Comparison of ENCODE assay signal across 8 cellular contexts in the genomic region with DNA sequence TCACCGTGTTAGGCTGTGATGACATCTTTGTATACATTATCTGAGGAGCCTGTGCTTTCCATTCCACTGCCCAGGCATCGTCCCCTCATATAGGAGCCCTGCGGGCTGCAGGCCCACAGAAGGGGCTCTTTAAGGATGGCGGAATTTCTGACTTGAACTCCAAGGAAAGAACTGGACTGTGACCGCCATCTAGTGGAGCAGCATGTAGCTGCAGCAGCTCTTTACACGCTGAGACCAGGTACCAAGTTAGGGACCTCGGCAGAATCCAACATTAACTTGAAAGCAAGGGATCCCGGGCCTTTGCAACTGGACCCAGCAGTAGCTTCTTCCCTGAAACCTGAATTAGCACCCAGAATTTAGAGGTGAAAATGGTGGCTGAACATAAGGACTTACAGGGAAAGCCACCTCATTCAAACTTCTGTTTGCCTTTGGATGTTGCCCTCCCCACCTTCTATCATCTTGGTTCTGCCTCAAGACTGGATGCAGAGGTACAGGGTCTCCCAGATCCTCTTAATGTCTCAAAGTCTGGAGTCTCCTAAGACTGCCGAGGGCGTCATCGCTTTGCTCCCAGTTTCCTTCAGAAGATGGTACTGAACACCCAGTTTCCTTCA.
A peak's percentile ranks its signal among the peaks of the same experiment; 100 is the strongest.
DNase-seq lines count a peak whose midpoint lies in the region; ATAC-seq and TF ChIP-seq lines count a peak whose summit lies in the region.

No MANE protein-coding gene starts in this region.

- no peaks in the 10 kb centered on the region for H3K9me2 ChIP-seq in MM.1S (replicated peaks; ENCODE audit: insufficient read depth, low read length)

- peak; percentile 61 for DNase-seq in activated CD4-positive, alpha-beta T cell treated with anti-CD3 and anti-CD28 coated beads for 48 hours
- DNase-seq in activated CD4-positive, alpha-beta T cell treated with anti-CD3 and anti-CD28 coated beads for 4 hours: no peak
- DNase-seq in MM.1S (peak; percentile 57), SHP77 (lab: John Stamatoyannopoulos, UW) (peak; percentile 67 to 74), dermis blood vessel endothelial cell (peak; percentile 82), lower lobe of right lung (no peak), testis (peak; percentile 84)

- no peak overlapping the region for H3K9ac ChIP-seq in MM.1S (ENCODE audit: low read length)

- H3K9me3 ChIP-seq in MM.1S (replicated peaks; ENCODE audit: insufficient read depth, low read length) (no peaks in the 10 kb centered on the region), lower lobe of right lung (no peaks in the 10 kb centered on the region), testis (no peaks in the 10 kb centered on the region)

- ATAC-seq in lower lobe of right lung (peak; percentile 73 to 77), HG02678 (IDR thresholded peaks at IDR 0.05; ENCODE audit: unreplicated experiment) (no peak)

- H3K36me3 ChIP-seq in MM.1S (replicated peaks; ENCODE audit: insufficient read depth, low read length) (no peaks in the 10 kb centered on the region), lower lobe of right lung (no peaks in the 10 kb centered on the region), testis (ENCODE audit: low read depth, missing control alignments) (no peaks in the 10 kb centered on the region)

- no peaks in the 10 kb centered on the region for H3F3A ChIP-seq in MM.1S (ENCODE audit: insufficient read depth, low read length)

- peaks cover 57% of the 10 kb centered on the region for H3K27me3 ChIP-seq in MM.1S (replicated peaks; ENCODE audit: insufficient read depth, low read length)
- peaks cover 18% of the 10 kb centered on the region for H3K27me3 ChIP-seq in lower lobe of right lung (ENCODE audit: low read depth)
- H3K27me3 ChIP-seq in testis: no peaks in the 10 kb centered on the region

- no peaks in the 10 kb centered on the region for H4K20me1 ChIP-seq in MM.1S (ENCODE audit: insufficient read depth, low read length)

- peaks cover 5% of the 10 kb centered on the region; the same call in 1 of the 2 replicates for H3K4me1 ChIP-seq in MM.1S (ENCODE audit: low read length)
- H3K4me1 ChIP-seq in lower lobe of right lung: no peaks in the 10 kb centered on the region
- peaks cover 4% of the 10 kb centered on the region for H3K4me1 ChIP-seq in testis

- H3K4me3 ChIP-seq in MM.1S (ENCODE audit: low read length) (no peak overlapping the region), lower lobe of right lung (no peak overlapping the region), testis (no peak overlapping the region)

- TF ChIP-seq POLR2A in testis (IDR thresholded peaks at IDR 0.05): no peak

- no peak overlapping the region for H3K27ac ChIP-seq in MM.1S (ENCODE audit: low read length)
- H3K27ac ChIP-seq in lower lobe of right lung: no peak overlapping the region
- no peak overlapping the region for H3K27ac ChIP-seq in testis

- TF ChIP-seq CTCF in MM.1S (IDR thresholded peaks at IDR 0.05; ENCODE audit: low read length) (peak; percentile 78), lower lobe of right lung (IDR thresholded peaks at IDR 0.05) (peak; percentile 91), testis (IDR thresholded peaks at IDR 0.05) (peak; percentile 51 to 91 (median 82))

- no peak overlapping the region for H2AFZ ChIP-seq in MM.1S (ENCODE audit: low read length)

- 29 to 31% methylated on average over 10 to 11 of the region's 11 CpGs for WGBS in testis, 2 donors

- H3K4me2 ChIP-seq in MM.1S (ENCODE audit: low read depth, low read length): no peak overlapping the region

- no peaks in the 10 kb centered on the region for H3K79me2 ChIP-seq in MM.1S (ENCODE audit: low read length)

- intact Hi-C loops in lower lobe of right lung (cut with DNase I) (no loop called here), testis (cut with DNase I; ENCODE audit: low total_unique reads) (no loop called here)

Comparison
In these comparisons a context has a peak if more than half of its experiments do, and no peak if none do; other contexts are left out.
1. DNase-seq: peak in activated CD4-positive, alpha-beta T cell treated with anti-CD3 and anti-CD28 coated beads for 48 hours (single experiment), MM.1S (single experiment), SHP77 (2 of 2), dermis blood vessel endothelial cell (single experiment) and testis (single experiment); none in activated CD4-positive, alpha-beta T cell treated with anti-CD3 and anti-CD28 coated beads for 4 hours (0 of 2) and lower lobe of right lung (single experiment).
2. Peak in every context shown above with its lines, with median percentiles within 50 percentile points of each other: CTCF ChIP-seq.